ENCODE assay signal across 8 cellular contexts in genomic region chr5:171162602-171163001, GRCh38.
A peak's percentile ranks its signal among the peaks of the same experiment; 100 is the strongest.
DNase-seq lines count a peak whose midpoint lies in the region; ATAC-seq and TF ChIP-seq lines count a peak whose summit lies in the region.

No MANE protein-coding gene starts in this region.

- intact Hi-C loops in A673 (cut with micrococcal nuclease; ENCODE audit: unreplicated experiment): loop anchor here (10.0 kb wide), 1 partner anchor 418 kb away; no protein-coding TSS in a partner anchor
- intact Hi-C loops in mammary epithelial cell (cut with micrococcal nuclease): loop anchor here (10.0 kb wide), 1 partner anchor 238 kb away; no protein-coding TSS in a partner anchor
- intact Hi-C loops in sciatic nerve (cut with DNase I): no loop called here
- intact Hi-C loops in thyroid gland (cut with DNase I): no loop called here

- no peaks in the 10 kb centered on the region for H3K4me1 ChIP-seq in A673 (ENCODE audit: insufficient read depth, low read length, poor library complexity, severe bottlenecking)
- peaks cover 8% of the 10 kb centered on the region for H3K4me1 ChIP-seq in mammary epithelial cell (ENCODE audit: insufficient read depth, low read length)
- H3K4me1 ChIP-seq in thyroid gland: no peaks in the 10 kb centered on the region

- H3K36me3 ChIP-seq in A673 (ENCODE audit: insufficient read depth, low read length, poor library complexity, severe bottlenecking): no peaks in the 10 kb centered on the region
- no peaks in the 10 kb centered on the region for H3K36me3 ChIP-seq in mammary epithelial cell (ENCODE audit: insufficient read depth, low read length)
- H3K36me3 ChIP-seq in thyroid gland: no peaks in the 10 kb centered on the region

- H3K9ac ChIP-seq in mammary epithelial cell (ENCODE audit: insufficient read depth, low read length): no peak overlapping the region

- dilution Hi-C loops in mammary epithelial cell (cut with HindIII; ENCODE audit: low sequenced_read_pairs): no loop called here

- peak; percentile 53 for TF ChIP-seq CTCF in A673 (conservative IDR thresholded peaks at IDR 0.05; ENCODE audit: low read depth, low read length)
- peak; percentile 44 for TF ChIP-seq CTCF in GM13977 (IDR thresholded peaks at IDR 0.05; ENCODE audit: extremely low read depth, insufficient read depth, missing control alignments)
- peak; percentile 17 to 46 for TF ChIP-seq CTCF in mammary epithelial cell (conservative IDR thresholded peaks at IDR 0.05 in 1 of 2, IDR thresholded peaks at IDR 0.05 in 1 of 2; ENCODE audit: extremely low read depth in 1 of 2, insufficient read depth in 1 of 2, low read depth in 1 of 2, low read length in 2 of 2)
- peak; percentile 66 for TF ChIP-seq CTCF in retinal pigment epithelial cell (conservative IDR thresholded peaks at IDR 0.05; ENCODE audit: low read depth, low read length)
- peak in 2 of 6 experiments; percentile 5 to 17 for TF ChIP-seq CTCF in thyroid gland (IDR thresholded peaks at IDR 0.05)

- ATAC-seq in GM18519 (IDR thresholded peaks at IDR 0.05; ENCODE audit: low FRiP score, unreplicated experiment) (no peak), sciatic nerve (no peak)

- POLR2A ChIA-PET in A673 (lab: Charles Lee; ENCODE audit: low non-redundant PET): no interaction called here

- H3K27me3 ChIP-seq in A673 (replicated peaks; ENCODE audit: insufficient read depth, low read depth, low read length, poor library complexity) (peaks cover 43% of the 10 kb centered on the region), mammary epithelial cell (ENCODE audit: insufficient read depth, low read length) (no peaks in the 10 kb centered on the region), thyroid gland (no peaks in the 10 kb centered on the region)

- in situ Hi-C loops in GM13977 (cut with MboI; ENCODE audit: low pct_unique_long_range_greater_than_20kb, low sequenced_read_pairs, unreplicated experiment) (no loop called here), mammary epithelial cell (cut with MboI; ENCODE audit: low sequenced_read_pairs in 2 of 2) (no loop called here)

- BruUV-seq in A673 (replicated peaks; lab: Mats Ljungman, UMichigan) (no TSS peak), mammary epithelial cell (replicated peaks; lab: Mats Ljungman, UMichigan) (no TSS peak)

- CTCF ChIA-PET in A673 (lab: Charles Lee) (no interaction called here), mammary epithelial cell (lab: Charles Lee; ENCODE audit: low non-redundant PET) (no interaction called here)

- H3K27ac ChIP-seq in A673 (ENCODE audit: low read depth, low read length, poor library complexity, severe bottlenecking) (no peak overlapping the region), mammary epithelial cell (ENCODE audit: insufficient read depth, low read depth, low read length) (no peak overlapping the region), thyroid gland (no peak overlapping the region)

- WGBS in mammary epithelial cell (ENCODE audit: low coverage, missing lambda C conversion rate): 100% methylated on average over 1 of the region's 1 CpG
- 88 to 100% methylated on average over 1 of the region's 1 CpG for WGBS in thyroid gland, 2 donors

- H2AFZ ChIP-seq in mammary epithelial cell (ENCODE audit: low read depth, low read length): no peak overlapping the region

- H3K4me3 ChIP-seq in A673 (ENCODE audit: low read depth, low read length, poor library complexity, severe bottlenecking): no peak overlapping the region
- H3K4me3 ChIP-seq in mammary epithelial cell (replicated peaks in 1 of 3; ENCODE audit: insufficient read depth in 1 of 3, low read depth in 2 of 3, low read length in 3 of 3): no peak overlapping the region
- H3K4me3 ChIP-seq in retinal pigment epithelial cell (ENCODE audit: low read length): no peak overlapping the region
- no peak overlapping the region for H3K4me3 ChIP-seq in thyroid gland (replicated peaks in 1 of 3)

- H4K20me1 ChIP-seq in mammary epithelial cell (ENCODE audit: insufficient read depth, low read length): no peaks in the 10 kb centered on the region

- no peak for TF ChIP-seq POLR2A in thyroid gland (IDR thresholded peaks at IDR 0.05)

- DNase-seq in A673 (ENCODE audit: low spot score): peak; percentile 33
- no peak for DNase-seq in GM13977 (ENCODE audit: low spot score)
- DNase-seq in HuH-7 (ENCODE audit: low spot score): peak; percentile 7
- DNase-seq in mammary epithelial cell: no peak
- DNase-seq in retinal pigment epithelial cell (ENCODE audit: low read depth): no peak
- no peak for DNase-seq in sciatic nerve (ENCODE audit: low spot score)
- no peak for DNase-seq in thyroid gland

- no peaks in the 10 kb centered on the region for H3K79me2 ChIP-seq in mammary epithelial cell (ENCODE audit: insufficient read depth, low read length)

- H3K9me3 ChIP-seq in A673 (ENCODE audit: low read depth, low read length, poor library complexity, severe bottlenecking) (no peaks in the 10 kb centered on the region), mammary epithelial cell (replicated peaks; ENCODE audit: insufficient read depth, low read length) (no peaks in the 10 kb centered on the region), thyroid gland (no peaks in the 10 kb centered on the region)

- no peak overlapping the region for H3K4me2 ChIP-seq in mammary epithelial cell (ENCODE audit: insufficient read depth, low read depth, low read length)

Comparison
In these comparisons a context has a peak if more than half of its experiments do, and no peak if none do; other contexts are left out.
1. DNase-seq: peak in A673 (single experiment) and HuH-7 (single experiment); none in GM13977 (single experiment), mammary epithelial cell (single experiment), retinal pigment epithelial cell (single experiment), sciatic nerve (single experiment) and thyroid gland (0 of 2).
2. intact Hi-C loops: an anchor here in A673 (10.0 kb wide) and mammary epithelial cell (10.0 kb wide); none called in sciatic nerve and thyroid gland.